ENCODE assay signal across 19 cellular contexts in the genomic region with DNA sequence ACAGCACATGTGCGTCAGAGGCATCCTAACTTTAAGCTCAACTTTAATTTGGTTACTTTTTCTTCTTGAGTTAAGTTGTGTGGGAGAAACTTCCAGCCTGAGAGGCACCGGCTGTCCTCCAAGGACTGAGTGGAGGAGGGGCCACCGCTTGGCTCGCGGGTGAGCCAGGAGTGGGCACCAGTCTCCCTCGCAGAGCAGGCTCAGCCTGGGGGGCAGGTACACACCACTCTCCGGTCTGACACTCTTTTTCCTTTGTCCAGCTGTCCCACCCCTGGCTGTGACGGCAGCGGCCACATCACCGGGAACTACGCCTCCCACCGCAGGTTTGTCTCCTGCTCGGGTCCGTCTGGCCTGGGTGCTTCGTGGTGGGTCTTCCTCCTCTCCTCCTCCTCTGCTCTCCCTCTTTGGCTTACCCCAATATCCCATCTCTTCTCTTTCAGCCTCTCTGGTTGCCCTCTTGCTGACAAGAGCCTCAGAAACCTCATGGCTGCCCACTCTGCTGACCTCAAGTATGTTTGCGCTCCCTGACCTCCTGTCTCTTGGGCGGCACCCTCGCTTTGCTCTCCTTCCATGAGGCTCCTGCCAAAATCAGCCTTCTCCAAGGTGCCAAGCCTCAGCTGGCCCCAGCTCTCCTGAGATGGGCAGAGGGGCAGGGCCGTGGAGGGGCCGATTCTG. TPM values are rescaled to one million over a fixed set of nuclear protein-coding genes. Genes with fewer than 3 reads are reported as not detected.
A peak's percentile ranks its signal among the peaks of the same experiment; 100 is the strongest.
DNase-seq lines count a peak whose midpoint lies in the region; ATAC-seq and TF ChIP-seq lines count a peak whose summit lies in the region.
"Had no signal": no experiment of that assay in that cellular context is flagged by ENCODE, and none has a peak within 500 bp of the region (broad histone marks: within the 10 kb centered on the region; RNA-seq: fewer than 3 reads in every experiment).

No MANE protein-coding gene starts in this region.

- DNase-seq in NCI-H2196 treated with DMSO at 0.1 percent for 48 hours (lab: John Stamatoyannopoulos, UW; ENCODE audit: unreplicated experiment) (peak; percentile 76), left kidney (ENCODE audit: low read depth, low spot score) (peak; percentile 62), psoas muscle (no peak), NAMALWA (ENCODE audit: low spot score) (no peak), H7 (no peak)
- DNase-seq: activated CD4-positive, CD25-positive, alpha-beta regulatory T cell; naive thymus-derived CD8-positive, alpha-beta T cell; NCI-H1930; SIG-M5; stimulated activated naive CD4-positive, alpha-beta T cell had no signal

- peaks cover 25 to 37% (median 32%) of the 10 kb centered on the region in 11 experiments for H3K27me3 ChIP-seq in BLaER1 treated with 17β-estradiol and CSF1 and Interleukin-3, amounts not matched to agents 10 nM and 100 nM
- no peaks in the 10 kb centered on the region for H3K27me3 ChIP-seq in psoas muscle (ENCODE audit: insufficient read depth in 3 of 3, low read length in 2 of 3)
- no peaks in the 10 kb centered on the region for H3K27me3 ChIP-seq in H7 (ENCODE audit: control insufficient read depth, insufficient read depth, low read length)

- 42 to 67% (median 56%) methylated on average over 20 of the region's 20 CpGs for WGBS in psoas muscle, 3 donors

- peak overlapping the region in 1 of 10 experiments; percentile 20; a peak in 1 of 20 replicates for H3K4me3 ChIP-seq in BLaER1 treated with 17β-estradiol and CSF1 and Interleukin-3, amounts not matched to agents 10 nM and 100 nM
- H3K4me3 ChIP-seq in psoas muscle (no peak overlapping the region), H7 (ENCODE audit: insufficient read depth, low read depth, low read length) (no peak overlapping the region)
- H3K4me3 ChIP-seq: gastroesophageal sphincter, HAP-1, K562 had no signal

- peak overlapping the region; percentile 61 to 91 (median 75) for H3K4me2 ChIP-seq in BLaER1 treated with 17β-estradiol and CSF1 and Interleukin-3, amounts not matched to agents 10 nM and 100 nM

- no peak overlapping the region for H3K27ac ChIP-seq in BLaER1 treated with 17β-estradiol and CSF1 and Interleukin-3, amounts not matched to agents 10 nM and 100 nM
- peak overlapping the region; percentile 62 for H3K27ac ChIP-seq in psoas muscle
- H3K27ac ChIP-seq: gastroesophageal sphincter had no signal

- TF ChIP-seq CTCF in psoas muscle (IDR thresholded peaks at IDR 0.05): no peak

- no peaks in the 10 kb centered on the region for H3K9me3 ChIP-seq in BLaER1 treated with 17β-estradiol and CSF1 and Interleukin-3, amounts not matched to agents 10 nM and 100 nM (replicated peaks in 1 of 11)
- no peaks in the 10 kb centered on the region for H3K9me3 ChIP-seq in psoas muscle
- H3K9me3 ChIP-seq: gastroesophageal sphincter, HAP-1 had no signal

- no peaks in the 10 kb centered on the region for H3K36me3 ChIP-seq in BLaER1 treated with 17β-estradiol and CSF1 and Interleukin-3, amounts not matched to agents 10 nM and 100 nM
- no peaks in the 10 kb centered on the region for H3K36me3 ChIP-seq in psoas muscle (ENCODE audit: insufficient read depth in 1 of 2, low read depth in 1 of 2)
- H3K36me3 ChIP-seq in H7 (replicated peaks; ENCODE audit: control insufficient read depth, insufficient read depth, low read length): no peaks in the 10 kb centered on the region
- H3K36me3 ChIP-seq: gastroesophageal sphincter, HAP-1 had no signal

- H4K20me1 ChIP-seq in BLaER1 treated with 17β-estradiol and CSF1 and Interleukin-3, amounts not matched to agents 10 nM and 100 nM: peaks cover 0 to 32% (median 0%) of the 10 kb centered on the region in 11 experiments; a peak in 3 of 22 replicates

- H3K4me1 ChIP-seq in BLaER1 treated with 17β-estradiol and CSF1 and Interleukin-3, amounts not matched to agents 10 nM and 100 nM: peaks cover 36 to 88% (median 71%) of the 10 kb centered on the region in 10 experiments
- H3K4me1 ChIP-seq in psoas muscle: peaks cover 25% of the 10 kb centered on the region
- H3K4me1 ChIP-seq: HAP-1 had no signal

- peak overlapping the region in 3 of 11 experiments; percentile 2 to 27 (median 15); a peak in 4 of 22 replicates for H3K9ac ChIP-seq in BLaER1 treated with 17β-estradiol and CSF1 and Interleukin-3, amounts not matched to agents 10 nM and 100 nM

- ATAC-seq in psoas muscle (peak; percentile 28 to 42 (median 34)), GM19455 (IDR thresholded peaks at IDR 0.05; ENCODE audit: unreplicated experiment) (no peak)
- ATAC-seq: gastroesophageal sphincter; naive thymus-derived CD8-positive, alpha-beta T cell had no signal

- intact Hi-C loops in psoas muscle (cut with DNase I): no loop called here

RNA-seq across cellular contexts. Expression of gene PCMTD2, which starts 32.6 kb away (rescaled TPM):
- total RNA-seq in psoas muscle: 10 to 100 TPM; 37.7 to 47.3 (median 41.7) TPM
- polyA plus RNA-seq in psoas muscle: 10 to 100 TPM; 11.7 to 37.8 (median 17.4) TPM
- 38.0 and 57.6 TPM in 2 replicates for total RNA-seq in H7 (2014; rRNA removed; shearing (Covaris generic))

RNA-seq across cellular contexts. Expression of gene MYT1, which starts 58.7 kb away (rescaled TPM):
- total RNA-seq in psoas muscle: not detected
- polyA plus RNA-seq in psoas muscle: under 1 TPM in 1 of 3 donors, not detected in 2; under 0.01 TPM
- 0.69 and 2.1 TPM in 2 replicates for total RNA-seq in H7 (2014; rRNA removed; shearing (Covaris generic))
- total RNA-seq: activated CD8-positive, alpha-beta memory T cell treated with anti-CD3 and anti-CD28 coated beads for 36 hours; bronchial epithelial cell; naive thymus-derived CD8-positive, alpha-beta T cell; pulmonary artery endothelial cell had no signal
- polyA plus RNA-seq: esophagus; naive thymus-derived CD8-positive, alpha-beta T cell had no signal

Comparison
In these comparisons a context has a peak if more than half of its experiments do, and no peak if none do; other contexts are left out.
1. DNase-seq: peak in NCI-H2196 treated with DMSO at 0.1 percent for 48 hours (single experiment) and left kidney (single experiment); none in psoas muscle (0 of 2), NAMALWA (single experiment) and H7 (single experiment).